Comparison of ENCODE assay signal across 22 cellular contexts in the genomic region with DNA sequence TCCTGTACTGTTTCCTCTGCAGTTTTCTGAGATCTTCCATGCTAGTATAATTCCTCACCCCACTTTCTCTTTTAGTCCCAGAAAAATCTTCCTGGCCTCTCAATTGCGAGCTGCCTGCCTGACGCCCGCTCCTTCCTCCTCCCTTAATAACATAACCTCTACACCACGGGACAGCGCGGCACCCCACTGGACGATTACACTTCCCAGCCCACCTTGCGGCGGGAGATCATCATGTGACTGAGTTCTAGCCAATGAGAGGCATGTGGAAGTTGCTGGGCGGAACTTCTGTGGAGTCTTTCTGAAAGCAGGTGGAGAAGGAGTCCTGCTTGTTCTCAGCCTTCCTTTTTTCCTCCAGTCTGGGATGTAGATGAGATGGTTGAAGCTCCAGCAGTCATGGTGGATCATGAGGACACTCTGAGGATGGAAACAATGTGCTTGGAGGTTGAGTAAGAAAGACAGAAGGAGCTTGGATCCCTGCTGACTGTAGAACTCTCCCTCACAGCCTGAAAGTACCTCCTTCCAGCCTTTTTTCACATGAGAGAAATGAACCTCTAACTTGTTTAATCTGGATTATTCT.
A peak's percentile ranks its signal among the peaks of the same experiment; 100 is the strongest.
DNase-seq lines count a peak whose midpoint lies in the region; FAIRE-seq and TF ChIP-seq lines count a peak whose summit lies in the region.
"Had no signal": no experiment of that assay in that cellular context is flagged by ENCODE, and none has a peak within 500 bp of the region (broad histone marks: within the 10 kb centered on the region; RNA-seq: fewer than 3 reads in every experiment).

No MANE protein-coding gene starts in this region.

- no peaks in the 10 kb centered on the region for H3K4me1 Mint-ChIP-seq in astrocyte (ENCODE audit: low read depth, unreplicated experiment)

- no peaks in the 10 kb centered on the region for H3K36me3 Mint-ChIP-seq in astrocyte (ENCODE audit: low read depth, unreplicated experiment)
- H3K36me3 Mint-ChIP-seq: CD8-positive, alpha-beta T cell had no signal

- no peak overlapping the region for H3K4me3 ChIP-seq in astrocyte (ENCODE audit: insufficient read depth, low read depth, low read length)
- peak overlapping the region; percentile 26 to 51 for H3K4me3 ChIP-seq in testis
- H3K4me3 ChIP-seq: GM23248, Peyer's patch, SJSA1 had no signal

- H3K27ac ChIP-seq in astrocyte (ENCODE audit: low read depth, low read length) (no peak overlapping the region), testis (no peak overlapping the region)
- H3K27ac ChIP-seq: GM23248, Peyer's patch, SJSA1 had no signal

- no peak overlapping the region for H3K27ac Mint-ChIP-seq in astrocyte (ENCODE audit: unreplicated experiment)
- H3K27ac Mint-ChIP-seq: CD8-positive, alpha-beta T cell had no signal

- peaks cover 5% of the 10 kb centered on the region for H3K9me3 Mint-ChIP-seq in astrocyte (ENCODE audit: unreplicated experiment)
- H3K9me3 Mint-ChIP-seq: CD8-positive, alpha-beta T cell had no signal

- no peaks in the 10 kb centered on the region for H3K79me2 ChIP-seq in astrocyte (ENCODE audit: insufficient read depth, low read length)

- H3K9me3 ChIP-seq in astrocyte (ENCODE audit: insufficient read depth, low read depth, low read length) (no peaks in the 10 kb centered on the region), testis (no peaks in the 10 kb centered on the region)
- H3K9me3 ChIP-seq: Peyer's patch, SJSA1 had no signal

- H3K27me3 Mint-ChIP-seq in astrocyte (ENCODE audit: low read depth, unreplicated experiment): peaks cover 33% of the 10 kb centered on the region

- no peak overlapping the region for H3K4me2 ChIP-seq in astrocyte (ENCODE audit: low read length)

- DNase-seq in HT1080 (ENCODE audit: low read depth) (peak; percentile 68), NCI-H2227 (lab: John Stamatoyannopoulos, UW; ENCODE audit: unreplicated experiment) (peak; percentile 68), astrocyte (ENCODE audit: low read depth) (no peak), testis (peak; percentile 75), SW 1271 (lab: John Stamatoyannopoulos, UW) (no peak), SW480 (ENCODE audit: low spot score) (no peak), frontal cortex (ENCODE audit: low spot score in 2 of 2) (no peak)
- DNase-seq: C1 segment of cervical spinal cord; Calu3; CD8-positive, alpha-beta T cell; DMS153; GM23248; KBM-7; NCI-H1092 treated with DMSO at 0.1 percent for 48 hours; NCI-H1436 treated with DMSO at 0.1 percent for 48 hours; NCI-H1930; NCI-H226; NCI-H510A treated with DMSO at 0.1 percent for 48 hours; NCI-H748 treated with DMSO at 0.1 percent for 48 hours; Peyer's patch had no signal

- 65 to 68% methylated on average over 10 of the region's 10 CpGs for WGBS in testis, 2 donors

- H3K27me3 ChIP-seq in astrocyte (ENCODE audit: insufficient read depth, low read length) (peaks cover 6% of the 10 kb centered on the region), testis (no peaks in the 10 kb centered on the region)
- H3K27me3 ChIP-seq: Peyer's patch, SJSA1 had no signal

- H2AFZ ChIP-seq in astrocyte (ENCODE audit: low read depth, low read length): no peak overlapping the region
- H2AFZ ChIP-seq: GM23248 had no signal

- no peaks in the 10 kb centered on the region for H4K20me1 ChIP-seq in astrocyte (ENCODE audit: insufficient read depth, low read length)

- no peak overlapping the region for H3K9ac ChIP-seq in astrocyte (ENCODE audit: low read length)
- H3K9ac ChIP-seq: GM23248 had no signal

- H3K4me3 Mint-ChIP-seq in astrocyte (ENCODE audit: unreplicated experiment): peak overlapping the region; percentile 5
- H3K4me3 Mint-ChIP-seq: CD8-positive, alpha-beta T cell had no signal

- H3K4me1 ChIP-seq in astrocyte (ENCODE audit: insufficient read depth, low read length): no peaks in the 10 kb centered on the region
- no peaks in the 10 kb centered on the region for H3K4me1 ChIP-seq in testis
- H3K4me1 ChIP-seq: Peyer's patch, SJSA1 had no signal

- no peak for TF ChIP-seq CTCF in astrocyte (IDR thresholded peaks at IDR 0.05; ENCODE audit: insufficient read depth, low read depth, low read length)
- no peak for TF ChIP-seq CTCF in testis (IDR thresholded peaks at IDR 0.05)

- no peak for TF ChIP-seq POLR2A in testis (IDR thresholded peaks at IDR 0.05)

- H3K36me3 ChIP-seq in astrocyte (ENCODE audit: insufficient read depth, low read length): no peaks in the 10 kb centered on the region
- no peaks in the 10 kb centered on the region for H3K36me3 ChIP-seq in testis (ENCODE audit: low read depth, missing control alignments)
- H3K36me3 ChIP-seq: Peyer's patch, SJSA1 had no signal

- FAIRE-seq in astrocyte (lab: Jason Lieb, UNC) (no peak), frontal cortex (lab: Jason Lieb, UNC) (no peak)
- FAIRE-seq: GM12891 had no signal

- intact Hi-C loops in testis (cut with DNase I; ENCODE audit: low total_unique reads): no loop called here

Comparison
In these comparisons a context has a peak if more than half of its experiments do, and no peak if none do; other contexts are left out.
1. DNase-seq: peak in HT1080 (single experiment), NCI-H2227 (single experiment) and testis (single experiment); none in astrocyte (single experiment), SW 1271 (0 of 2), SW480 (single experiment) and frontal cortex (0 of 2).